Comparison of ENCODE assay signal across 8 cellular contexts in genomic region chr21:31873696-31874599, GRCh38. TPM values are rescaled to one million over a fixed set of nuclear protein-coding genes. Genes with fewer than 3 reads are reported as not detected.
DNase-seq lines count a peak whose midpoint lies in the region; ATAC-seq, FAIRE-seq and TF ChIP-seq lines count a peak whose summit lies in the region.

No MANE protein-coding gene starts in this region.

- H3K27me3 Mint-ChIP-seq in GM23338 (ENCODE audit: insufficient read depth, low read depth, poor library complexity), result peaks cover 34% of the 10 kb centered on the region
- H3K27me3 Mint-ChIP-seq in MCF 10A (ENCODE audit: insufficient read depth, unreplicated experiment), result peaks cover 70% of the 10 kb centered on the region

- no peak overlapping the region; the same call in 1 of the 2 replicates for H2AFZ ChIP-seq in GM23338

- peaks cover 4% of the 10 kb centered on the region; the same call in 1 of the 2 replicates for H3F3A ChIP-seq in GM23338 (replicated peaks; ENCODE audit: low read depth)

- H3K9me3 Mint-ChIP-seq in GM23338 (peaks cover 7% of the 10 kb centered on the region), MCF 10A (ENCODE audit: unreplicated experiment) (no peaks in the 10 kb centered on the region)

- H3K4me2 ChIP-seq in GM23338, result peak overlapping the region; percentile 92

- H3K36me3 Mint-ChIP-seq in GM23338 (ENCODE audit: low read depth) (peaks cover 11% of the 10 kb centered on the region), MCF 10A (ENCODE audit: insufficient read depth, unreplicated experiment) (peaks cover 1% of the 10 kb centered on the region)

- H3K4me3 ChIP-seq in A673 (ENCODE audit: low read depth, low read length, poor library complexity, severe bottlenecking), result peak overlapping the region; percentile 57
- H3K4me3 ChIP-seq in GM23338, result peak overlapping the region; percentile 85
- H3K4me3 ChIP-seq in SJCRH30, result peak overlapping the region; percentile 100

- H3K27me3 ChIP-seq in A673 (replicated peaks; ENCODE audit: insufficient read depth, low read depth, low read length, poor library complexity), result peaks cover 66% of the 10 kb centered on the region
- H3K27me3 ChIP-seq in GM23338 (ENCODE audit: insufficient read depth), result peaks cover 42% of the 10 kb centered on the region
- no peaks in the 10 kb centered on the region for H3K27me3 ChIP-seq in SJCRH30

- intact Hi-C loops in A673 (cut with micrococcal nuclease; ENCODE audit: unreplicated experiment), result no loop called here
- intact Hi-C loops in MCF 10A (cut with micrococcal nuclease), result no loop called here

- no peak overlapping the region for H3K27ac ChIP-seq in A673 (ENCODE audit: low read depth, low read length, poor library complexity, severe bottlenecking)
- no peak overlapping the region for H3K27ac ChIP-seq in GM23338 (ENCODE audit: low read depth)
- peak overlapping the region; percentile 93 for H3K27ac ChIP-seq in SJCRH30

- H3K79me2 ChIP-seq in GM23338 (replicated peaks; ENCODE audit: insufficient read depth), result peaks cover 31% of the 10 kb centered on the region

- peak; percentile 63 for TF ChIP-seq CTCF in A673 (conservative IDR thresholded peaks at IDR 0.05; ENCODE audit: low read depth, low read length)
- peak; percentile 49 to 76 for TF ChIP-seq CTCF in GM23338 (conservative IDR thresholded peaks at IDR 0.05; ENCODE audit: low read depth in 2 of 2)
- TF ChIP-seq CTCF in MCF 10A (IDR thresholded peaks at IDR 0.05; ENCODE audit: unreplicated experiment), result peak; percentile 47

- DNase-seq in A673 (ENCODE audit: low spot score) (peak; percentile 43), GM23338 (ENCODE audit: low spot score) (peak; percentile 73), SJCRH30 (peak; percentile 78 to 84), MCF 10A (ENCODE audit: unreplicated experiment) (no peak), left lobe of liver (ENCODE audit: low spot score) (no peak), RCC 7860 (ENCODE audit: low spot score) (no peak)
- peak; percentile 50 to 66 for DNase-seq in stimulated activated CD4-positive, alpha-beta T cell treated with anti-CD3 and anti-CD28 coated beads, Interleukin-4, amount 100 ng/mL, for 48 hours (ENCODE audit: low read depth in 2 of 2)

- BruUV-seq in A673 (replicated peaks; lab: Mats Ljungman, UMichigan) (no TSS peak), MCF 10A (replicated peaks; lab: Mats Ljungman, UMichigan) (no TSS peak)

- H3K9me3 ChIP-seq in A673 (ENCODE audit: low read depth, low read length, poor library complexity, severe bottlenecking) (no peaks in the 10 kb centered on the region), SJCRH30 (replicated peaks) (no peaks in the 10 kb centered on the region)

- POLR2A ChIA-PET in A673 (lab: Charles Lee; ENCODE audit: low non-redundant PET), result no interaction called here
- POLR2A ChIA-PET in MCF 10A (lab: Yijun Ruan, JAX), result no interaction called here

- H3K4me1 ChIP-seq in A673 (ENCODE audit: insufficient read depth, low read length, poor library complexity, severe bottlenecking) (peaks cover 5% of the 10 kb centered on the region), GM23338 (ENCODE audit: insufficient read depth) (peaks cover 44% of the 10 kb centered on the region), SJCRH30 (peaks cover 24% of the 10 kb centered on the region)

- peaks cover 33% of the 10 kb centered on the region for H3K4me1 Mint-ChIP-seq in GM23338
- no peaks in the 10 kb centered on the region for H3K4me1 Mint-ChIP-seq in MCF 10A (ENCODE audit: insufficient read depth, unreplicated experiment)

- H3K27ac Mint-ChIP-seq in GM23338 (no peak overlapping the region), MCF 10A (ENCODE audit: low read depth, unreplicated experiment) (no peak overlapping the region)

- peaks cover 3% of the 10 kb centered on the region; the same call in 1 of the 2 replicates for H4K20me1 ChIP-seq in GM23338 (replicated peaks; ENCODE audit: insufficient read depth)

- no peaks in the 10 kb centered on the region for H3K36me3 ChIP-seq in A673 (ENCODE audit: insufficient read depth, low read length, poor library complexity, severe bottlenecking)
- no peaks in the 10 kb centered on the region for H3K36me3 ChIP-seq in GM23338 (ENCODE audit: insufficient read depth)
- peaks cover 18% of the 10 kb centered on the region for H3K36me3 ChIP-seq in SJCRH30

- FAIRE-seq in RCC 7860 (lab: Jason Lieb, UNC), result no peak

- ATAC-seq in GM23338 (peak; percentile 49), left lobe of liver (peak; percentile 46), HG03135 (IDR thresholded peaks at IDR 0.05; ENCODE audit: unreplicated experiment) (no peak)

- CTCF ChIA-PET in A673 (lab: Charles Lee) (no interaction called here), MCF 10A (lab: Yijun Ruan, JAX) (interaction anchor here (0.6 kb wide), 3 partner anchors 10 to 155 kb away, joined by 3 to 5 read pairs (median 4); no protein-coding TSS in a partner anchor)

- peak overlapping the region; percentile 86 for H3K4me3 Mint-ChIP-seq in GM23338
- no peak overlapping the region for H3K4me3 Mint-ChIP-seq in MCF 10A (ENCODE audit: unreplicated experiment)

- H3K9me2 ChIP-seq in GM23338 (ENCODE audit: insufficient read depth), result no peaks in the 10 kb centered on the region

TF ChIP-seq in GM23338, 12 proteins besides CTCF, POLR2A, EP300 and RAD21 (continues in another document):
- TF ChIP-seq JUNB (IDR thresholded peaks at IDR 0.05; ENCODE audit: unreplicated experiment) (no peak), EZH2phosphoT487 (IDR thresholded peaks at IDR 0.05; ENCODE audit: unreplicated experiment) (no peak), ZNF331 (CRISPR knock-in tag; IDR thresholded peaks at IDR 0.05; ENCODE audit: low read depth) (no peak), NANOG (IDR thresholded peaks at IDR 0.05; ENCODE audit: borderline replicate concordance) (no peak), ZNF462 (CRISPR knock-in tag; IDR thresholded peaks at IDR 0.05) (no peak), POLR2AphosphoS5 (IDR thresholded peaks at IDR 0.05; ENCODE audit: low read depth) (no peak; the same call in 1 of the 2 replicates), CREB1 (CRISPR knock-in tag; IDR thresholded peaks at IDR 0.05; ENCODE audit: low read depth) (no peak), STAT1 (IDR thresholded peaks at IDR 0.05; ENCODE audit: unreplicated experiment) (no peak)

RNA-seq across cellular contexts. Expression of gene HUNK, which starts 1.1 kb away (rescaled TPM):
- 1.9 and 2.1 TPM in 2 replicates for total RNA-seq in A673 (2021)
- total RNA-seq in GM23338 (2014; rRNA removed; shearing (Covaris generic)), result 5.1 and 14.8 TPM in 2 replicates
- 1.6 and 2.9 TPM in 2 replicates for polyA plus RNA-seq in GM23338 (2016; fragmentation: Nextera tagmentation; extraction: Ambion mirVana)
- 37.3 and 38.9 TPM in 2 replicates for total RNA-seq in SJCRH30 (2014; rRNA removed; shearing (Covaris generic))
- total RNA-seq in MCF 10A (2022), result not detected in 2 replicates
- total RNA-seq in left lobe of liver, result 0.55 TPM

Comparison
In these comparisons a context has a peak if more than half of its experiments do, and no peak if none do; other contexts are left out.
1. DNase-seq: peak in A673 (single experiment), GM23338 (single experiment), SJCRH30 (2 of 2) and stimulated activated CD4-positive, alpha-beta T cell treated with anti-CD3 and anti-CD28 coated beads, Interleukin-4, amount 100 ng/mL, for 48 hours (2 of 2); none in MCF 10A (single experiment), left lobe of liver (single experiment) and RCC 7860 (single experiment).
2. Peak in every context shown above with its lines, with median percentiles within 50 percentile points of each other: H3K4me3 ChIP-seq and CTCF ChIP-seq.